ENCODE assay signal across 8 cellular contexts in genomic region chr9:33166263-33167083, GRCh38.
A peak's percentile ranks its signal among the peaks of the same experiment; 100 is the strongest.
DNase-seq lines count a peak whose midpoint lies in the region; ATAC-seq lines count a peak whose summit lies in the region.

No MANE protein-coding gene starts in this region.

- peak; percentile 24 to 28 for ATAC-seq in stimulated activated naive B cell treated with anti-CD40 and anti-IgM and Interleukin-4, amounts not matched to agents 10 μg/mL and 1 μg/mL and 100 μg/mL, for 72 hours (replicated peaks)
- no peak for ATAC-seq in HG03565 (IDR thresholded peaks at IDR 0.05; ENCODE audit: unreplicated experiment)

- H3K4me1 Mint-ChIP-seq in stimulated activated naive B cell treated with anti-CD40 and anti-IgM and Interleukin-4, amounts not matched to agents 10 μg/mL and 1 μg/mL and 100 μg/mL, for 72 hours: peaks cover 59 to 76% of the 10 kb centered on the region in 2 donors

- H3K27me3 ChIP-seq in HAP-1 (ENCODE audit: low read depth): no peaks in the 10 kb centered on the region

- H3K9me3 ChIP-seq in HAP-1 (no peaks in the 10 kb centered on the region), iPS-18c (ENCODE audit: control insufficient read depth, insufficient read depth, low read length) (no peaks in the 10 kb centered on the region)

- no peaks in the 10 kb centered on the region for H3K9me3 Mint-ChIP-seq in stimulated activated naive B cell treated with anti-CD40 and anti-IgM and Interleukin-4, amounts not matched to agents 10 μg/mL and 1 μg/mL and 100 μg/mL, for 72 hours

- H3K36me3 Mint-ChIP-seq in stimulated activated naive B cell treated with anti-CD40 and anti-IgM and Interleukin-4, amounts not matched to agents 10 μg/mL and 1 μg/mL and 100 μg/mL, for 72 hours: peaks cover 18 to 22% of the 10 kb centered on the region in 2 donors

- H3K27ac Mint-ChIP-seq in stimulated activated naive B cell treated with anti-CD40 and anti-IgM and Interleukin-4, amounts not matched to agents 10 μg/mL and 1 μg/mL and 100 μg/mL, for 72 hours: peak overlapping the region; percentile 97

- H3K4me3 ChIP-seq in HAP-1 (peak overlapping the region; percentile 64), iPS-18c (ENCODE audit: insufficient read depth, low read depth, low read length) (peak overlapping the region; percentile 87)

- H3K27ac ChIP-seq in angular gyrus (ENCODE audit: low read depth, low read length): peak overlapping the region; percentile 59

- no peaks in the 10 kb centered on the region for H3K36me3 ChIP-seq in HAP-1 (replicated peaks)

- DNase-seq in ELF-1 (ENCODE audit: low read depth, low spot score) (peak; percentile 59), HAP-1 (ENCODE audit: low spot score in 2 of 2) (peak; percentile 34 to 60), NAMALWA (ENCODE audit: low spot score) (peak; percentile 50), SW480 (ENCODE audit: low spot score) (no peak)
- DNase-seq in stimulated activated naive B cell treated with anti-CD40 and anti-IgM and Interleukin-4, amounts not matched to agents 10 μg/mL and 1 μg/mL and 100 μg/mL, for 72 hours: no peak

- H3K27me3 Mint-ChIP-seq in stimulated activated naive B cell treated with anti-CD40 and anti-IgM and Interleukin-4, amounts not matched to agents 10 μg/mL and 1 μg/mL and 100 μg/mL, for 72 hours: no peaks in the 10 kb centered on the region

- in situ Hi-C loops in HAP-1 (cut with MboI; ENCODE audit: low sequenced_read_pairs): no loop called here

- H3K4me3 Mint-ChIP-seq in stimulated activated naive B cell treated with anti-CD40 and anti-IgM and Interleukin-4, amounts not matched to agents 10 μg/mL and 1 μg/mL and 100 μg/mL, for 72 hours: peak overlapping the region; percentile 94 to 95

- peaks cover 29% of the 10 kb centered on the region for H3K4me1 ChIP-seq in HAP-1

Comparison
In these comparisons a context has a peak if more than half of its experiments do, and no peak if none do; other contexts are left out.
1. DNase-seq: peak in ELF-1 (single experiment), HAP-1 (2 of 2) and NAMALWA (single experiment); none in stimulated activated naive B cell treated with anti-CD40 and anti-IgM and Interleukin-4, amounts not matched to agents 10 μg/mL and 1 μg/mL and 100 μg/mL, for 72 hours (single experiment) and SW480 (single experiment).